Comparison of ENCODE assay signal across 8 cellular contexts in genomic region chr15:89088605-89089315, GRCh38. TPM values are rescaled to one million over a fixed set of nuclear protein-coding genes. Genes with fewer than 3 reads are reported as not detected.
A peak's percentile ranks its signal among the peaks of the same experiment; 100 is the strongest.
DNase-seq lines count a peak whose midpoint lies in the region; ATAC-seq and TF ChIP-seq lines count a peak whose summit lies in the region.

No MANE protein-coding gene starts in this region.

- peaks cover 0 to 5% of the 10 kb centered on the region in 2 donors for H3K36me3 ChIP-seq in gastrocnemius medialis

- in situ Hi-C loops in gastrocnemius medialis (cut with MboI; ENCODE audit: low sequenced_read_pairs in 4 of 4), result no loop called here

- no peak overlapping the region for H3K4me3 Mint-ChIP-seq in T-helper 2 cell treated with Interferon-gamma antibody and Interleukin-4, amounts not matched to agents 5 μg/mL and 100 μg/mL, for 36 hours
- H3K4me3 Mint-ChIP-seq in activated CD8-positive, alpha-beta T cell treated with anti-CD3 and anti-CD28 coated beads for 36 hours, result no peak overlapping the region

- DNase-seq in T-helper 2 cell treated with Interferon-gamma antibody and Interleukin-4, amounts not matched to agents 5 μg/mL and 100 μg/mL, for 36 hours (ENCODE audit: low spot score), result no peak
- no peak for DNase-seq in T-helper 2 cell
- peak; percentile 11 for DNase-seq in activated CD8-positive, alpha-beta T cell treated with anti-CD3 and anti-CD28 coated beads for 36 hours
- peak; percentile 45 for DNase-seq in left cardiac atrium
- peak; percentile 68 to 87 for DNase-seq in gastrocnemius medialis
- no peak for DNase-seq in activated CD4-positive, alpha-beta T cell treated with anti-CD3 and anti-CD28 coated beads for 48 hours
- DNase-seq in NCI-H510A (lab: John Stamatoyannopoulos, UW), result no peak

- H3K27me3 ChIP-seq in gastrocnemius medialis, result no peaks in the 10 kb centered on the region

- no peak for TF ChIP-seq CTCF in activated CD8-positive, alpha-beta T cell treated with anti-CD3 and anti-CD28 coated beads for 36 hours (IDR thresholded peaks at IDR 0.05)
- no peak for TF ChIP-seq CTCF in gastrocnemius medialis (IDR thresholded peaks at IDR 0.05 in 4 of 5, conservative IDR thresholded peaks at IDR 0.05 in 1 of 5)

- POLR2A ChIA-PET in activated CD8-positive, alpha-beta T cell treated with anti-CD3 and anti-CD28 coated beads for 36 hours (lab: Charles Lee), result interaction anchor here (0.6 to 2.9 kb wide), 8 partner anchors 9 to 305 kb away, joined by 3 to 16 read pairs (median 3); no protein-coding TSS in a partner anchor

- no peaks in the 10 kb centered on the region for H3K27me3 Mint-ChIP-seq in T-helper 2 cell treated with Interferon-gamma antibody and Interleukin-4, amounts not matched to agents 5 μg/mL and 100 μg/mL, for 36 hours (ENCODE audit: low read depth)
- H3K27me3 Mint-ChIP-seq in activated CD8-positive, alpha-beta T cell treated with anti-CD3 and anti-CD28 coated beads for 36 hours, result no peaks in the 10 kb centered on the region

- H3K27ac ChIP-seq in gastrocnemius medialis, result peak overlapping the region; percentile 93 to 99 (median 98)

- peak in 1 of 2 donors; percentile 44 for TF ChIP-seq POLR2A in gastrocnemius medialis (IDR thresholded peaks at IDR 0.05)

- intact Hi-C loops in activated CD8-positive, alpha-beta T cell treated with anti-CD3 and anti-CD28 coated beads for 36 hours (cut with micrococcal nuclease), result loop anchor here (10.0 kb wide), 1 partner anchor 86 kb away; no protein-coding TSS in a partner anchor
- intact Hi-C loops in left cardiac atrium (cut with DNase I), result loop anchor here in 1 of 2 donors (5.0 kb wide), 1 partner anchor 49 kb away; no protein-coding TSS in a partner anchor
- intact Hi-C loops in gastrocnemius medialis (cut with DNase I; ENCODE audit: low total_unique reads), result loop anchor here (2.0 to 10.0 kb wide), 4 partner anchors 40 to 624 kb away; partner anchors contain the start of genes MFGE8, MRPL46 and MRPS11

- H3K4me1 ChIP-seq in gastrocnemius medialis, result peaks cover 41 to 55% of the 10 kb centered on the region in 2 donors

- H3K27ac Mint-ChIP-seq in T-helper 2 cell treated with Interferon-gamma antibody and Interleukin-4, amounts not matched to agents 5 μg/mL and 100 μg/mL, for 36 hours, result peak overlapping the region; percentile 97
- H3K27ac Mint-ChIP-seq in activated CD8-positive, alpha-beta T cell treated with anti-CD3 and anti-CD28 coated beads for 36 hours, result peak overlapping the region; percentile 18

- H3K4me1 Mint-ChIP-seq in T-helper 2 cell treated with Interferon-gamma antibody and Interleukin-4, amounts not matched to agents 5 μg/mL and 100 μg/mL, for 36 hours (ENCODE audit: low read depth), result peaks cover 40% of the 10 kb centered on the region
- peaks cover 41% of the 10 kb centered on the region for H3K4me1 Mint-ChIP-seq in activated CD8-positive, alpha-beta T cell treated with anti-CD3 and anti-CD28 coated beads for 36 hours (ENCODE audit: low read depth)

- CTCF ChIA-PET in activated CD8-positive, alpha-beta T cell treated with anti-CD3 and anti-CD28 coated beads for 36 hours (lab: Charles Lee), result interaction anchor here (0.7 to 6.0 kb wide), 13 partner anchors 10 to 184 kb away, joined by 3 to 45 read pairs (median 5); no protein-coding TSS in a partner anchor

- peak overlapping the region; percentile 75 to 94 (median 90) for H3K4me3 ChIP-seq in gastrocnemius medialis

- ATAC-seq in HG03025 (IDR thresholded peaks at IDR 0.05; ENCODE audit: low FRiP score, unreplicated experiment) (peak; percentile 5), left cardiac atrium (peak; percentile 9 to 34), gastrocnemius medialis (peak; percentile 35 to 37)
- no peak for ATAC-seq in activated CD8-positive, alpha-beta T cell treated with anti-CD3 and anti-CD28 coated beads for 36 hours

- H3K36me3 Mint-ChIP-seq in T-helper 2 cell treated with Interferon-gamma antibody and Interleukin-4, amounts not matched to agents 5 μg/mL and 100 μg/mL, for 36 hours (ENCODE audit: low read depth), result peaks cover 10% of the 10 kb centered on the region
- H3K36me3 Mint-ChIP-seq in activated CD8-positive, alpha-beta T cell treated with anti-CD3 and anti-CD28 coated beads for 36 hours (ENCODE audit: low read depth), result peaks cover 6% of the 10 kb centered on the region

- no peaks in the 10 kb centered on the region for H3K9me3 ChIP-seq in gastrocnemius medialis

- no peaks in the 10 kb centered on the region for H3K9me3 Mint-ChIP-seq in T-helper 2 cell treated with Interferon-gamma antibody and Interleukin-4, amounts not matched to agents 5 μg/mL and 100 μg/mL, for 36 hours
- no peaks in the 10 kb centered on the region for H3K9me3 Mint-ChIP-seq in activated CD8-positive, alpha-beta T cell treated with anti-CD3 and anti-CD28 coated beads for 36 hours

RNA-seq across cellular contexts. Expression of gene ABHD2, which starts 0.5 kb away (rescaled TPM):
- 10 to 100 TPM; 36.8 to 38.9 TPM for total RNA-seq in activated CD8-positive, alpha-beta T cell treated with anti-CD3 and anti-CD28 coated beads for 36 hours
- total RNA-seq in left cardiac atrium (100 to 1,000 TPM in 1 of 2 donors, 10 to 100 TPM in 1; 91.6 to 208 TPM), gastrocnemius medialis (100 to 1,000 TPM in 1 of 4 donors, 10 to 100 TPM in 3; 19.3 to 150 (median 64.5) TPM)

Comparison
In these comparisons a context has a peak if more than half of its experiments do, and no peak if none do; other contexts are left out.
1. DNase-seq: peak in activated CD8-positive, alpha-beta T cell treated with anti-CD3 and anti-CD28 coated beads for 36 hours (single experiment), left cardiac atrium (single experiment) and gastrocnemius medialis (2 of 2); none in T-helper 2 cell treated with Interferon-gamma antibody and Interleukin-4, amounts not matched to agents 5 μg/mL and 100 μg/mL, for 36 hours (single experiment), T-helper 2 cell (0 of 5), activated CD4-positive, alpha-beta T cell treated with anti-CD3 and anti-CD28 coated beads for 48 hours (single experiment) and NCI-H510A (single experiment).